ENCODE assay signal across 7 cellular contexts in the genomic region with DNA sequence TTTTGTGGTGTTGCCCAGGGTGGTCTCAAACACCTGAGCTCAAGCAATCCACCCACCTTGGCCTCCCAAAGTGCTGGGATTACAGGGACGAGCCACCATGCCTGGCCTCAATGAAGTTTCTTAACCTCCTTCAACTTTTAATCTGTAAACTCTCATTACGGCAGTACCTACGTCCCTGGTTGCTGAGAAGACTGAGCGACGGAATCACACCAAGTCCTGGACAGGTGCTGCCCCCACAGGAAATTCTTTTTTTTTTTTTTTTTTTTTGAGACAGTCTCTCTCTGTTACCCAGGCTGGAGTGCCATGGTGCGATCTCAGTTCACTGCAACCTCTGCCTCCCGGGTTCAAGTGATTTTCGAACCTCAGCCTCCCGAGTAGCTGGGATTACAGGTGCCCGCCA. TPM values are rescaled to one million over a fixed set of nuclear protein-coding genes. Genes with fewer than 3 reads are reported as not detected.
A peak's percentile ranks its signal among the peaks of the same experiment; 100 is the strongest.
DNase-seq lines count a peak whose midpoint lies in the region; ATAC-seq, FAIRE-seq and TF ChIP-seq lines count a peak whose summit lies in the region.
"Not testable (repeated sequence)": the region's sequence is repeated elsewhere in the genome, so short reads cannot be mapped to it uniquely, and the experiment has no call there.

No MANE protein-coding gene starts in this region.

- H3F3A ChIP-seq in DOHH2 (ENCODE audit: control insufficient read depth, insufficient read depth), result not testable (repeated sequence)

- not testable (repeated sequence) for H3K9me2 ChIP-seq in DOHH2 (replicated peaks; ENCODE audit: control insufficient read depth, low read length); OCI-LY7 (ENCODE audit: insufficient read depth, low read length)

- not testable (repeated sequence) for H3K27me3 Mint-ChIP-seq in activated CD4-positive, alpha-beta T cell treated with anti-CD3 and anti-CD28 coated beads, Interleukin-2, amount 10 ng/mL, durations not matched to agents 7 days and 5 days; memory B cell

- FAIRE-seq in GM12878 (lab: Jason Lieb, UNC), result not testable (repeated sequence)

- not testable (repeated sequence) for H3K4me3 ChIP-seq in DOHH2 (ENCODE audit: low read length); HL-60 (replicated peaks; ENCODE audit: insufficient read depth, low read length); OCI-LY7 (ENCODE audit: low read depth, low read length, poor library complexity, severe bottlenecking); GM12878

- not testable (repeated sequence) for H3K36me3 Mint-ChIP-seq in activated CD4-positive, alpha-beta T cell treated with anti-CD3 and anti-CD28 coated beads, Interleukin-2, amount 10 ng/mL, durations not matched to agents 7 days and 5 days (ENCODE audit: low read depth); memory B cell; stimulated activated effector memory CD8-positive, alpha-beta T cell treated with anti-CD3 and anti-CD28 coated beads, Interleukin-12 subunit alpha, Interleukin-12 subunit beta, amount 100 ng/mL, for 72 hours

- not testable (repeated sequence) for H3K4me1 Mint-ChIP-seq in activated CD4-positive, alpha-beta T cell treated with anti-CD3 and anti-CD28 coated beads, Interleukin-2, amount 10 ng/mL, durations not matched to agents 7 days and 5 days; stimulated activated effector memory CD8-positive, alpha-beta T cell treated with anti-CD3 and anti-CD28 coated beads, Interleukin-12 subunit alpha, Interleukin-12 subunit beta, amount 100 ng/mL, for 72 hours
- H3K4me1 Mint-ChIP-seq in memory B cell, result peaks cover 17% of the 10 kb centered on the region

- not testable (repeated sequence) for H3K79me2 ChIP-seq in DOHH2 (ENCODE audit: control insufficient read depth, low read length); OCI-LY7 (ENCODE audit: insufficient read depth, low read depth, low read length); GM12878 (ENCODE audit: control insufficient read depth, insufficient read depth, low read length)

- H3K4me3 Mint-ChIP-seq in activated CD4-positive, alpha-beta T cell treated with anti-CD3 and anti-CD28 coated beads, Interleukin-2, amount 10 ng/mL, durations not matched to agents 7 days and 5 days; stimulated activated effector memory CD8-positive, alpha-beta T cell treated with anti-CD3 and anti-CD28 coated beads, Interleukin-12 subunit alpha, Interleukin-12 subunit beta, amount 100 ng/mL, for 72 hours: not testable (repeated sequence)
- peak overlapping the region; percentile 39 for H3K4me3 Mint-ChIP-seq in memory B cell

- H3K9ac ChIP-seq in GM12878 (ENCODE audit: control insufficient read depth, insufficient read depth, low read length), result not testable (repeated sequence)

- CTCF ChIA-PET in OCI-LY7 (lab: Charles Lee; ENCODE audit: unreplicated experiment), result not testable (repeated sequence)
- CTCF ChIA-PET in activated CD4-positive, alpha-beta T cell treated with anti-CD3 and anti-CD28 coated beads, Interleukin-2, amount 10 ng/mL, durations not matched to agents 7 days and 5 days (lab: Charles Lee), result interaction anchor here (0.7 kb wide), 1 partner anchor 114 kb away, joined by 5 read pairs; no protein-coding TSS in a partner anchor
- CTCF ChIA-PET in GM12878 (lab: Yijun Ruan, JAX), result interaction anchor here (0.7 to 1.5 kb wide), 5 partner anchors 46 to 145 kb away, joined by 3 to 5 read pairs (median 3); no protein-coding TSS in a partner anchor

- intact Hi-C loops in OCI-LY7 (cut with micrococcal nuclease; ENCODE audit: unreplicated experiment); GM12878 (cut with micrococcal nuclease; ENCODE audit: unreplicated experiment): not testable (repeated sequence)

- H3K27me3 ChIP-seq in DOHH2 (ENCODE audit: control insufficient read depth, low read length); HL-60 (ENCODE audit: insufficient read depth, poor library complexity, severe bottlenecking); GM12878 (replicated peaks in 1 of 2; ENCODE audit: control insufficient read depth in 2 of 2, insufficient read depth in 2 of 2, low read length in 1 of 2): not testable (repeated sequence)

- H3K9me3 ChIP-seq in DOHH2 (ENCODE audit: control insufficient read depth, insufficient read depth, low read length); OCI-LY7 (ENCODE audit: low read length); GM12878 (replicated peaks; ENCODE audit: control insufficient read depth, insufficient read depth, low read length): not testable (repeated sequence)

- not testable (repeated sequence) for TF ChIP-seq EP300 in GM12878 (IDR thresholded peaks at IDR 0.05; ENCODE audit: borderline replicate concordance in 1 of 2, control insufficient read depth in 1 of 2, low read depth in 2 of 2, low read length in 2 of 2)

- RAD21 ChIA-PET in GM12878 (lab: Charles Lee; ENCODE audit: unreplicated experiment), result interaction anchor here (1.2 to 1.9 kb wide), 3 partner anchors 22 to 117 kb away, joined by 3 to 11 read pairs (median 3); partner anchors contain the start of gene EP300

- SMC1A ChIA-PET in GM12878 (lab: Charles Lee; ENCODE audit: uncharacterized antibody, unreplicated experiment), result interaction anchor here (0.6 to 2.4 kb wide), 8 partner anchors 8 to 145 kb away, joined by 3 to 9 read pairs (median 5); no protein-coding TSS in a partner anchor

- peaks cover 36% of the 10 kb centered on the region for H3K4me1 ChIP-seq in DOHH2 (ENCODE audit: control insufficient read depth, low read length)
- peaks cover 47% of the 10 kb centered on the region for H3K4me1 ChIP-seq in OCI-LY7 (ENCODE audit: insufficient read depth, low read length, poor library complexity, severe bottlenecking)
- peaks cover 16% of the 10 kb centered on the region for H3K4me1 ChIP-seq in GM12878 (ENCODE audit: control insufficient read depth, insufficient read depth, low read length)

- H2AFZ ChIP-seq in OCI-LY7 (ENCODE audit: low read length), result peak overlapping the region; percentile 84; the same call in 1 of the 2 replicates
- H2AFZ ChIP-seq in GM12878 (ENCODE audit: control insufficient read depth, low read depth, low read length), result not testable (repeated sequence)

- ATAC-seq in GM12878; stimulated activated effector memory CD8-positive, alpha-beta T cell treated with anti-CD3 and anti-CD28 coated beads, Interleukin-12 subunit alpha, Interleukin-12 subunit beta, amount 100 ng/mL, for 72 hours: not testable (repeated sequence)
- peak; percentile 53 for ATAC-seq in memory B cell (ENCODE audit: low read depth)

- in situ Hi-C loops in GM12878 (cut with MboI), result not testable (repeated sequence)

- H3K9me3 Mint-ChIP-seq in activated CD4-positive, alpha-beta T cell treated with anti-CD3 and anti-CD28 coated beads, Interleukin-2, amount 10 ng/mL, durations not matched to agents 7 days and 5 days; memory B cell; stimulated activated effector memory CD8-positive, alpha-beta T cell treated with anti-CD3 and anti-CD28 coated beads, Interleukin-12 subunit alpha, Interleukin-12 subunit beta, amount 100 ng/mL, for 72 hours: not testable (repeated sequence)

- WGBS in GM12878 (ENCODE audit: insufficient coverage, insufficient replicate concordance, low lambda C conversion rate, missing lambda C conversion rate), result 78% methylated on average over 10 of the region's 10 CpGs

- H3K36me3 ChIP-seq in DOHH2 (ENCODE audit: control insufficient read depth, low read length); OCI-LY7 (ENCODE audit: insufficient read depth, low read length); GM12878 (ENCODE audit: control insufficient read depth in 2 of 2, insufficient read depth in 2 of 2, low read length in 1 of 2): not testable (repeated sequence)

- peak overlapping the region; percentile 31 for H3K27ac Mint-ChIP-seq in activated CD4-positive, alpha-beta T cell treated with anti-CD3 and anti-CD28 coated beads, Interleukin-2, amount 10 ng/mL, durations not matched to agents 7 days and 5 days
- peak overlapping the region; percentile 75 for H3K27ac Mint-ChIP-seq in memory B cell
- peak overlapping the region; percentile 63 for H3K27ac Mint-ChIP-seq in stimulated activated effector memory CD8-positive, alpha-beta T cell treated with anti-CD3 and anti-CD28 coated beads, Interleukin-12 subunit alpha, Interleukin-12 subunit beta, amount 100 ng/mL, for 72 hours

- 0 out of 2 replicates have a peak, but pooled peaks have one; percentile 18 for TF ChIP-seq RAD21 in GM12878 (IDR thresholded peaks at IDR 0.05; ENCODE audit: insufficient read depth, low read depth, low read length)

- not testable (repeated sequence) for TF ChIP-seq POLR2A in GM12878 (IDR thresholded peaks at IDR 0.05; ENCODE audit: low read depth, low read length)

- not testable (repeated sequence) for DNase-seq in HL-60 (ENCODE audit: low read depth in 1 of 2, low spot score in 1 of 2); activated CD4-positive, alpha-beta T cell treated with anti-CD3 and anti-CD28 coated beads, Interleukin-2, amount 10 ng/mL, durations not matched to agents 7 days and 5 days; GM12878 (ENCODE audit: low read depth, low spot score); stimulated activated effector memory CD8-positive, alpha-beta T cell treated with anti-CD3 and anti-CD28 coated beads, Interleukin-12 subunit alpha, Interleukin-12 subunit beta, amount 100 ng/mL, for 72 hours (ENCODE audit: low spot score in 2 of 2)
- DNase-seq in OCI-LY7 (ENCODE audit: low spot score), result peak; percentile 68
- peak in 1 of 2 donors; percentile 28 for DNase-seq in memory B cell (ENCODE audit: low spot score in 2 of 2)

- not testable (repeated sequence) for H4K20me1 ChIP-seq in DOHH2 (ENCODE audit: control insufficient read depth, insufficient read depth, low read depth, low read length); OCI-LY7 (ENCODE audit: insufficient read depth, low read length); GM12878 (ENCODE audit: control insufficient read depth, insufficient read depth)

- not testable (repeated sequence) for H3K27ac ChIP-seq in DOHH2 (ENCODE audit: low read depth, low read length); GM12878 (ENCODE audit: control insufficient read depth, insufficient read depth)
- H3K27ac ChIP-seq in HL-60 (replicated peaks) (peak overlapping the region; percentile 92), OCI-LY7 (ENCODE audit: low read depth, low read length, poor library complexity, severe bottlenecking) (peak overlapping the region; percentile 86)

- TF ChIP-seq CTCF in DOHH2 (IDR thresholded peaks at IDR 0.05; ENCODE audit: low read depth, low read length, poor library complexity, severe bottlenecking); HL-60 (IDR thresholded peaks at IDR 0.05; ENCODE audit: insufficient read depth, low read length); GM12878 (IDR thresholded peaks at IDR 0.05 in 2 of 3, conservative IDR thresholded peaks at IDR 0.05 in 1 of 3; ENCODE audit: control insufficient read depth in 2 of 3, extremely low read depth in 1 of 3, insufficient read depth in 1 of 3, low read depth in 3 of 3, low read length in 3 of 3): not testable (repeated sequence)
- TF ChIP-seq CTCF in OCI-LY7 (conservative IDR thresholded peaks at IDR 0.05; ENCODE audit: low read length), result peak; percentile 37; the same call in 1 of the 2 replicates

- not testable (repeated sequence) for BruUV-seq in OCI-LY7 (replicated peaks; lab: Mats Ljungman, UMichigan); GM12878 (replicated peaks; lab: Mats Ljungman, UMichigan)

- H3K4me2 ChIP-seq in DOHH2 (ENCODE audit: low read length) (peak overlapping the region; percentile 74; the same call in 1 of the 2 replicates), OCI-LY7 (ENCODE audit: low read length) (peak overlapping the region; percentile 75)
- not testable (repeated sequence) for H3K4me2 ChIP-seq in GM12878 (ENCODE audit: control insufficient read depth, insufficient read depth)

- POLR2A ChIA-PET in OCI-LY7 (lab: Charles Lee) (interaction anchor here (0.9 to 2.4 kb wide), 2 partner anchors 11 to 13 kb away, joined by 4 to 8 read pairs; no protein-coding TSS in a partner anchor), GM12878 (lab: Charles Lee) (interaction anchor here (0.7 to 2.5 kb wide), 6 partner anchors 116 to 1815 kb away, joined by 3 to 13 read pairs (median 4); no protein-coding TSS in a partner anchor)
- POLR2A ChIA-PET in activated CD4-positive, alpha-beta T cell treated with anti-CD3 and anti-CD28 coated beads, Interleukin-2, amount 10 ng/mL, durations not matched to agents 7 days and 5 days (lab: Charles Lee), result not testable (repeated sequence)

RNA-seq across cellular contexts. Expression of gene EP300, which starts 24.4 kb away (rescaled TPM):
- 45.4 and 46.2 TPM in 2 replicates for total RNA-seq in OCI-LY7 (2014; rRNA removed; shearing (Covaris generic))
- total RNA-seq in OCI-LY7 (2022) (101 and 108 TPM in 2 replicates), GM12878 (2014; rRNA removed) (19.6 and 25.3 TPM in 2 replicates), GM12878 (2014; rRNA removed; fragmentation: Illumina TruSeq; extraction: Trizol) (18.2 and 19.0 TPM in 2 replicates), GM12878 (2021) (46.8 and 48.5 TPM in 2 replicates)
- 10 to 100 TPM; 78.7 to 79.2 TPM for total RNA-seq in activated CD4-positive, alpha-beta T cell treated with anti-CD3 and anti-CD28 coated beads, Interleukin-2, amount 10 ng/mL, durations not matched to agents 7 days and 5 days
- total RNA-seq in GM12878 (2013; cell fraction: nucleolus; rRNA removed), result 306 and 349 TPM in 2 replicates
- 25.8 TPM for polyA plus RNA-seq in GM12878 (2011; ENCODE audit: low read depth)
- polyA plus RNA-seq in GM12878 (2011; rRNA removed) (9.6 and 14.0 TPM in 2 replicates), GM12878 (2014; fragmentation: Illumina TruSeq; extraction: Trizol) (38.8 and 55.7 TPM in 2 replicates), GM12878 (2014; fragmentation: Nextera tagmentation; extraction: Ambion mirVana) (10 to 100 TPM in 1 of 2 experiments, 1 to 10 TPM in 1; 5.5 to 11.6 TPM), GM12878 (2014; rRNA removed) (23.0 and 23.2 TPM in 2 replicates), GM12878 (2016; fragmentation: Nextera tagmentation; extraction: Ambion mirVana) (10 to 100 TPM; 24.0 to 25.2 TPM)
- polyA plus RNA-seq in GM12878 (2011; cell fraction: cytosol; rRNA removed), result 14.3 and 23.6 TPM in 2 replicates
- 37.0 and 54.4 TPM in 2 replicates for polyA plus RNA-seq in GM12878 (2011; cell fraction: nucleus; rRNA removed)
- 25.2 and 26.1 TPM in 2 replicates for polyA plus RNA-seq in GM12878 (2012)
- polyA minus RNA-seq in GM12878 (2011; rRNA and poly(A)+ RNA removed), result 65.7 and 111 TPM in 2 replicates
- polyA minus RNA-seq in GM12878 (2011; cell fraction: cytosol; rRNA and poly(A)+ RNA removed), result 26.5 and 45.7 TPM in 2 replicates
- 52.8 and 84.3 TPM in 2 replicates for polyA minus RNA-seq in GM12878 (2011; cell fraction: nucleus; rRNA and poly(A)+ RNA removed)
